Comparison of ENCODE assay signal across 8 cellular contexts in genomic region chr2:191218292-191218898, GRCh38. TPM values are rescaled to one million over a fixed set of nuclear protein-coding genes. Genes with fewer than 3 reads are reported as not detected.
DNase-seq lines count a peak whose midpoint lies in the region; ATAC-seq and TF ChIP-seq lines count a peak whose summit lies in the region.

No MANE protein-coding gene starts in this region.

- DNase-seq in COLO829 (ENCODE audit: low spot score), result peak; percentile 48
- DNase-seq in LNCaP clone FGC (ENCODE audit: low read depth), result no peak
- peak; percentile 30 for DNase-seq in dedifferentiated amniotic fluid mesenchymal stem cell (ENCODE audit: extremely low spot score)
- no peak for DNase-seq in lower lobe of right lung
- peak; percentile 79 for DNase-seq in superior temporal gyrus (ENCODE audit: extremely low spot score)
- no peak for DNase-seq in GM10248 (ENCODE audit: extremely low spot score)

- H3K4me3 ChIP-seq in LNCaP clone FGC (ENCODE audit: low read depth, low read length) (no peak overlapping the region), lower lobe of right lung (no peak overlapping the region)

- POLR2A ChIA-PET in GM10248 (lab: Yijun Ruan, JAX), result no interaction called here

- CTCF ChIA-PET in GM10248 (lab: Yijun Ruan, JAX), result interaction anchor here (0.6 to 2.4 kb wide), 19 partner anchors 10 to 303 kb away, joined by 3 to 16 read pairs (median 5); no protein-coding TSS in a partner anchor

- H3K27ac ChIP-seq in lower lobe of right lung, result peak overlapping the region; percentile 38

- TF ChIP-seq CTCF in LNCaP clone FGC (IDR thresholded peaks at IDR 0.05; ENCODE audit: control insufficient read depth, extremely low read depth, insufficient read depth), result peak; percentile 23; the same call in 1 of the 2 replicates
- peak; percentile 63 for TF ChIP-seq CTCF in lower lobe of right lung (IDR thresholded peaks at IDR 0.05)
- no peak for TF ChIP-seq CTCF in GM10248 (IDR thresholded peaks at IDR 0.05; ENCODE audit: control extremely low read depth, extremely low read depth, low read depth, missing control alignments)

- ATAC-seq in GM19455 (IDR thresholded peaks at IDR 0.05; ENCODE audit: unreplicated experiment) (peak; percentile 54), SK-N-SH treated with all-trans-retinoic acid at 6 μM for 48 hours (peak; percentile 94), lower lobe of right lung (peak in 1 of 2 donors; percentile 54)

- H3K36me3 ChIP-seq in lower lobe of right lung, result no peaks in the 10 kb centered on the region

- H3K9me3 ChIP-seq in lower lobe of right lung, result no peaks in the 10 kb centered on the region

- no peaks in the 10 kb centered on the region for H3K27me3 ChIP-seq in lower lobe of right lung (ENCODE audit: low read depth)

- intact Hi-C loops in lower lobe of right lung (cut with DNase I), result no loop called here

- H3K4me1 ChIP-seq in lower lobe of right lung, result peaks cover 28% of the 10 kb centered on the region

TF ChIP-seq in SK-N-SH treated with all-trans-retinoic acid at 6 μM for 48 hours, 23 proteins besides CTCF, POLR2A, EP300 and RAD21:
- no peak for TF ChIP-seq OSR1 (CRISPR knock-in tag; IDR thresholded peaks at IDR 0.05)
- no peak for TF ChIP-seq RARB (CRISPR knock-in tag; IDR thresholded peaks at IDR 0.05)
- no peak for TF ChIP-seq TOX (CRISPR knock-in tag; IDR thresholded peaks at IDR 0.05; ENCODE audit: borderline replicate concordance)
- TF ChIP-seq POU6F1 (CRISPR knock-in tag; IDR thresholded peaks at IDR 0.05; ENCODE audit: borderline replicate concordance, low read depth), result no peak
- no peak for TF ChIP-seq CSRNP3 (CRISPR knock-in tag; IDR thresholded peaks at IDR 0.05)
- TF ChIP-seq ZFP30 (CRISPR knock-in tag; IDR thresholded peaks at IDR 0.05), result no peak
- TF ChIP-seq ZNF70 (CRISPR knock-in tag; IDR thresholded peaks at IDR 0.05), result no peak

RNA-seq across cellular contexts. Expression of gene MYO1B, which starts 26.8 kb away (rescaled TPM):
- total RNA-seq in lower lobe of right lung, result 123 TPM

Comparison
In these comparisons a context has a peak if more than half of its experiments do, and no peak if none do; other contexts are left out.
1. DNase-seq: peak in COLO829 (single experiment), dedifferentiated amniotic fluid mesenchymal stem cell (single experiment) and superior temporal gyrus (single experiment); none in LNCaP clone FGC (single experiment), lower lobe of right lung (single experiment) and GM10248 (single experiment).